16 cellular contexts compared by ENCODE assay signal in the genomic region with DNA sequence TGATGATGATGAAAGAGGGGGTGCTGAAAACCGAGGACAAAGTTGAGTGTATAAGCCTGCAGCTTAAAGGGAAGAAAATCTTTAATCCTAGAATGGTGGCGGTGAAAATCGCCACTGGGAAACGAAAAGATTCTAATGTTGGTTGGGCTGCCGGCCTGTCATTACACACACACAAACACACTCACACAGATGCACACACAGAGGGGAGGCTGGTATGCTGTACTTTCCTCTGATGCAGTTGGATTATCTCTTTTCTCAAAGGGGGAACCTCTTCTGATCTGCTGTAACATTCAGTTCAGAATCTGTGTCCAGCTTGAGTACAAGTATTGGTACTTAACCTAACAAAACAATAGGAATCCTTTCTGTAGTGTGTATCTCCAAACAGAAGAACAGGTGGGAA. TPM values are rescaled to one million over a fixed set of nuclear protein-coding genes. Genes with fewer than 3 reads are reported as not detected.
DNase-seq lines count a peak whose midpoint lies in the region; ATAC-seq and TF ChIP-seq lines count a peak whose summit lies in the region.
"Had no signal": no experiment of that assay in that cellular context is flagged by ENCODE, and none has a peak within 500 bp of the region (broad histone marks: within the 10 kb centered on the region; RNA-seq: fewer than 3 reads in every experiment).

No MANE protein-coding gene starts in this region.

- peaks cover 0 to 2% of the 10 kb centered on the region in 2 donors for H3K9me3 ChIP-seq in left lung
- H3K9me3 ChIP-seq in upper lobe of left lung: no peaks in the 10 kb centered on the region
- H3K9me3 ChIP-seq: gastroesophageal sphincter had no signal

- ATAC-seq in left lung (peak; percentile 12), upper lobe of left lung (ENCODE audit: low FRiP score in 2 of 2) (no peak), HG03025 (IDR thresholded peaks at IDR 0.05; ENCODE audit: low FRiP score, unreplicated experiment) (no peak), HG03469 (IDR thresholded peaks at IDR 0.05; ENCODE audit: unreplicated experiment) (no peak)
- ATAC-seq: effector memory CD8-positive, alpha-beta T cell; Panc1 had no signal

- H3K4me3 Mint-ChIP-seq in activated T-helper 1 cell treated with anti-CD3 and anti-CD28 coated beads, Interleukin-12 subunit alpha, Interleukin-12 subunit beta, Interleukin-2, Interleukin-4 antibody, amounts not matched to agents 30 ng/mL and 10 ng/mL and 1 ng/mL, durations not matched to agents 14 hours and 24 hours and 36 hours: no peak overlapping the region
- H3K4me3 Mint-ChIP-seq: activated CD4-positive, alpha-beta T cell treated with anti-CD3 and anti-CD28 coated beads, Interleukin-2, amount 10 ng/mL, durations not matched to agents 24 days and 14 days; effector memory CD8-positive, alpha-beta T cell; natural killer cell; T-helper 1 cell treated with Interleukin-12 subunit alpha and Interleukin-12 subunit beta and Interleukin-4 antibody, amounts not matched to agents 30 μg/mL and 1 μg/mL, for 36 hours had no signal

- DNase-seq in DMS 273 (lab: John Stamatoyannopoulos, UW; ENCODE audit: unreplicated experiment) (peak; percentile 22), DMS 273 treated with DMSO at 0.1 percent for 48 hours (lab: John Stamatoyannopoulos, UW) (no peak), NCI-H2227 treated with DMSO at 0.1 percent for 48 hours (lab: John Stamatoyannopoulos, UW) (peak; percentile 19), left lung (no peak), upper lobe of left lung (no peak)
- no peak for DNase-seq in activated T-helper 1 cell treated with anti-CD3 and anti-CD28 coated beads, Interleukin-12 subunit alpha, Interleukin-12 subunit beta, Interleukin-2, Interleukin-4 antibody, amounts not matched to agents 30 ng/mL and 10 ng/mL and 1 ng/mL, durations not matched to agents 14 hours and 24 hours and 36 hours (ENCODE audit: low spot score)
- DNase-seq: 8988T; activated CD4-positive, alpha-beta T cell treated with anti-CD3 and anti-CD28 coated beads, Interleukin-2, amount 10 ng/mL, durations not matched to agents 24 days and 14 days; effector memory CD8-positive, alpha-beta T cell; natural killer cell; substantia nigra had no signal

- no peak for TF ChIP-seq EP300 in upper lobe of left lung (IDR thresholded peaks at IDR 0.05)

- H3K27ac ChIP-seq in left lung (peak overlapping the region; percentile 53 to 61), upper lobe of left lung (peak overlapping the region; percentile 40 to 61 (median 54))
- H3K27ac ChIP-seq: gastroesophageal sphincter had no signal

- no peaks in the 10 kb centered on the region for H3K9me3 Mint-ChIP-seq in activated T-helper 1 cell treated with anti-CD3 and anti-CD28 coated beads, Interleukin-12 subunit alpha, Interleukin-12 subunit beta, Interleukin-2, Interleukin-4 antibody, amounts not matched to agents 30 ng/mL and 10 ng/mL and 1 ng/mL, durations not matched to agents 14 hours and 24 hours and 36 hours
- H3K9me3 Mint-ChIP-seq: effector memory CD8-positive, alpha-beta T cell; natural killer cell had no signal

- H3K36me3 ChIP-seq in left lung: peaks cover 0 to 23% of the 10 kb centered on the region in 2 donors
- peaks cover 0 to 9% (median 0%) of the 10 kb centered on the region in 4 donors for H3K36me3 ChIP-seq in upper lobe of left lung

- H3K27me3 Mint-ChIP-seq in activated T-helper 1 cell treated with anti-CD3 and anti-CD28 coated beads, Interleukin-12 subunit alpha, Interleukin-12 subunit beta, Interleukin-2, Interleukin-4 antibody, amounts not matched to agents 30 ng/mL and 10 ng/mL and 1 ng/mL, durations not matched to agents 14 hours and 24 hours and 36 hours (ENCODE audit: insufficient read depth): peaks cover 1% of the 10 kb centered on the region
- H3K27me3 Mint-ChIP-seq: activated CD4-positive, alpha-beta T cell treated with anti-CD3 and anti-CD28 coated beads, Interleukin-2, amount 10 ng/mL, durations not matched to agents 24 days and 14 days; effector memory CD8-positive, alpha-beta T cell had no signal

- H3K27me3 ChIP-seq in left lung (no peaks in the 10 kb centered on the region), upper lobe of left lung (no peaks in the 10 kb centered on the region)
- H3K27me3 ChIP-seq: gastroesophageal sphincter had no signal

- no peak overlapping the region for H3K27ac Mint-ChIP-seq in activated T-helper 1 cell treated with anti-CD3 and anti-CD28 coated beads, Interleukin-12 subunit alpha, Interleukin-12 subunit beta, Interleukin-2, Interleukin-4 antibody, amounts not matched to agents 30 ng/mL and 10 ng/mL and 1 ng/mL, durations not matched to agents 14 hours and 24 hours and 36 hours
- H3K27ac Mint-ChIP-seq: activated CD4-positive, alpha-beta T cell treated with anti-CD3 and anti-CD28 coated beads, Interleukin-2, amount 10 ng/mL, durations not matched to agents 24 days and 14 days; effector memory CD8-positive, alpha-beta T cell; natural killer cell; T-helper 1 cell treated with Interleukin-12 subunit alpha and Interleukin-12 subunit beta and Interleukin-4 antibody, amounts not matched to agents 30 μg/mL and 1 μg/mL, for 36 hours had no signal

- peaks cover 11% of the 10 kb centered on the region for H3K36me3 Mint-ChIP-seq in activated T-helper 1 cell treated with anti-CD3 and anti-CD28 coated beads, Interleukin-12 subunit alpha, Interleukin-12 subunit beta, Interleukin-2, Interleukin-4 antibody, amounts not matched to agents 30 ng/mL and 10 ng/mL and 1 ng/mL, durations not matched to agents 14 hours and 24 hours and 36 hours (ENCODE audit: low read depth)
- H3K36me3 Mint-ChIP-seq: natural killer cell had no signal

- TF ChIP-seq CTCF in left lung (IDR thresholded peaks at IDR 0.05): no peak
- TF ChIP-seq CTCF in upper lobe of left lung (IDR thresholded peaks at IDR 0.05): no peak

- no peak for TF ChIP-seq POLR2A in upper lobe of left lung (IDR thresholded peaks at IDR 0.05)

- WGBS in upper lobe of left lung, 2 donors: 55 to 66% methylated on average over 5 of the region's 5 CpGs

- H3K4me3 ChIP-seq in left lung: no peak overlapping the region
- no peak overlapping the region for H3K4me3 ChIP-seq in upper lobe of left lung
- H3K4me3 ChIP-seq: gastroesophageal sphincter had no signal

- peaks cover 12% of the 10 kb centered on the region for H3K4me1 Mint-ChIP-seq in activated T-helper 1 cell treated with anti-CD3 and anti-CD28 coated beads, Interleukin-12 subunit alpha, Interleukin-12 subunit beta, Interleukin-2, Interleukin-4 antibody, amounts not matched to agents 30 ng/mL and 10 ng/mL and 1 ng/mL, durations not matched to agents 14 hours and 24 hours and 36 hours (ENCODE audit: low read depth)

- H3K4me1 ChIP-seq in left lung (peaks cover 8 to 26% of the 10 kb centered on the region in 2 donors), upper lobe of left lung (peaks cover under 1 to 36% (median 20%) of the 10 kb centered on the region in 4 donors)

- intact Hi-C loops in left lung (cut with DNase I): no loop called here
- intact Hi-C loops in activated T-helper 1 cell treated with anti-CD3 and anti-CD28 coated beads, Interleukin-12 subunit alpha, Interleukin-12 subunit beta, Interleukin-2, Interleukin-4 antibody, amounts not matched to agents 30 ng/mL and 10 ng/mL and 1 ng/mL, durations not matched to agents 14 hours and 24 hours and 36 hours (cut with micrococcal nuclease): no loop called here

RNA-seq across cellular contexts. Expression of gene ANXA4, which starts 39.0 kb away (rescaled TPM):
- total RNA-seq in left lung (100 to 1,000 TPM; 162 to 217 TPM), upper lobe of left lung (100 to 1,000 TPM in 5 of 6 donors, 10 to 100 TPM in 1; 84.0 to 214 (median 161) TPM)
- total RNA-seq in activated T-helper 1 cell treated with anti-CD3 and anti-CD28 coated beads, Interleukin-12 subunit alpha, Interleukin-12 subunit beta, Interleukin-2, Interleukin-4 antibody, amounts not matched to agents 30 ng/mL and 10 ng/mL and 1 ng/mL, durations not matched to agents 14 hours and 24 hours and 36 hours: 36.2 and 38.0 TPM in 2 replicates

RNA-seq across cellular contexts. Expression of gene GMCL1, which starts 48.6 kb away (rescaled TPM):
- 10 to 100 TPM; 15.3 to 19.4 TPM for total RNA-seq in left lung
- 10 to 100 TPM; 11.9 to 23.1 (median 17.5) TPM for total RNA-seq in upper lobe of left lung
- 25.6 and 32.8 TPM in 2 replicates for total RNA-seq in activated T-helper 1 cell treated with anti-CD3 and anti-CD28 coated beads, Interleukin-12 subunit alpha, Interleukin-12 subunit beta, Interleukin-2, Interleukin-4 antibody, amounts not matched to agents 30 ng/mL and 10 ng/mL and 1 ng/mL, durations not matched to agents 14 hours and 24 hours and 36 hours

Comparison
In these comparisons a context has a peak if more than half of its experiments do, and no peak if none do; other contexts are left out.
1. DNase-seq: peak in DMS 273 (single experiment) and NCI-H2227 treated with DMSO at 0.1 percent for 48 hours (single experiment); none in DMS 273 treated with DMSO at 0.1 percent for 48 hours (single experiment), left lung (0 of 2), upper lobe of left lung (0 of 2) and activated T-helper 1 cell treated with anti-CD3 and anti-CD28 coated beads, Interleukin-12 subunit alpha, Interleukin-12 subunit beta, Interleukin-2, Interleukin-4 antibody, amounts not matched to agents 30 ng/mL and 10 ng/mL and 1 ng/mL, durations not matched to agents 14 hours and 24 hours and 36 hours (single experiment).